8 cellular contexts compared by ENCODE assay signal in genomic region chr4:15004701-15005301, GRCh38. TPM values are rescaled to one million over a fixed set of nuclear protein-coding genes. Genes with fewer than 3 reads are reported as not detected.
DNase-seq lines count a peak whose midpoint lies in the region; ATAC-seq, FAIRE-seq and TF ChIP-seq lines count a peak whose summit lies in the region.

No MANE protein-coding gene starts in this region.

- peak; percentile 41 to 56 (median 46) for ATAC-seq in heart left ventricle
- ATAC-seq in pancreas, result peak; percentile 32 to 57 (median 54)
- ATAC-seq in HG02885 (IDR thresholded peaks at IDR 0.05; ENCODE audit: poor library complexity, unreplicated experiment), result no peak

- H3K27me3 Mint-ChIP-seq in HFFc6 (ENCODE audit: insufficient read depth), result peaks cover 2% of the 10 kb centered on the region

- H3K27ac ChIP-seq in SK-N-MC (peak overlapping the region; percentile 100), heart left ventricle (peak overlapping the region; percentile 98 to 100 (median 100)), pancreas (peak overlapping the region; percentile 97 to 100 (median 99))

- no peaks in the 10 kb centered on the region for H3K9me3 Mint-ChIP-seq in HFFc6

- peak in 1 of 2 donors; percentile 62 for TF ChIP-seq POLR2A in heart left ventricle (IDR thresholded peaks at IDR 0.05)

- no peak for TF ChIP-seq CTCF in HFFc6 (IDR thresholded peaks at IDR 0.05)
- TF ChIP-seq CTCF in heart left ventricle (IDR thresholded peaks at IDR 0.05), result no peak
- no peak for TF ChIP-seq CTCF in pancreas (IDR thresholded peaks at IDR 0.05)

- H3K9me3 ChIP-seq in SK-N-MC (ENCODE audit: low read depth, low read length) (no peaks in the 10 kb centered on the region), adipocyte (ENCODE audit: control insufficient read depth, low read length) (no peaks in the 10 kb centered on the region), heart left ventricle (no peaks in the 10 kb centered on the region), pancreas (no peaks in the 10 kb centered on the region)

- H3K4me1 Mint-ChIP-seq in HFFc6 (ENCODE audit: low read depth), result peaks cover 48% of the 10 kb centered on the region

- peaks cover 50% of the 10 kb centered on the region for H3K36me3 ChIP-seq in SK-N-MC (ENCODE audit: insufficient read depth, low read length)
- peaks cover 26% of the 10 kb centered on the region for H3K36me3 ChIP-seq in adipocyte (ENCODE audit: control insufficient read depth, insufficient read depth, low read length, severe bottlenecking)
- peaks cover 0 to 29% (median 25%) of the 10 kb centered on the region in 9 donors for H3K36me3 ChIP-seq in heart left ventricle
- H3K36me3 ChIP-seq in pancreas, result peaks cover 0 to 4% (median 0%) of the 10 kb centered on the region in 3 donors

- in situ Hi-C loops in Caki2 (cut with HindIII; ENCODE audit: low pct_unique_long_range_greater_than_20kb, low sequenced_read_pairs), result no loop called here

- intact Hi-C loops in heart left ventricle (cut with DNase I), result loop anchor here in 8 of 10 donors (2.0 to 10.0 kb wide), 13 partner anchors 140 to 650 kb away; partner anchors contain the start of genes CC2D2A (in 1 of the 8) and FBXL5 (in 1 of the 8)
- intact Hi-C loops in pancreas (cut with DNase I), result no loop called here

- peak; percentile 93 for FAIRE-seq in pancreas (lab: Jason Lieb, UNC)
- FAIRE-seq in urothelium cell line (lab: Jason Lieb, UNC), result no peak

- peak overlapping the region; percentile 92 for H3K4me3 Mint-ChIP-seq in HFFc6

- H3K27ac Mint-ChIP-seq in HFFc6, result peak overlapping the region; percentile 83

- no peaks in the 10 kb centered on the region for H3K27me3 ChIP-seq in adipocyte (replicated peaks; ENCODE audit: control insufficient read depth, insufficient read depth, low read length)
- no peaks in the 10 kb centered on the region for H3K27me3 ChIP-seq in heart left ventricle
- no peaks in the 10 kb centered on the region for H3K27me3 ChIP-seq in pancreas

- WGBS in heart left ventricle, 4 donors, result 0 to 1% (median 0%) methylated on average over 29 to 46 of the region's 46 CpGs
- 0% methylated on average over 46 of the region's 46 CpGs for WGBS in pancreas, 2 donors

- peak overlapping the region; percentile 88 for H3K4me3 ChIP-seq in SK-N-MC
- H3K4me3 ChIP-seq in adipocyte (ENCODE audit: low read length), result peak overlapping the region; percentile 98
- H3K4me3 ChIP-seq in heart left ventricle, result peak overlapping the region; percentile 59 to 99 (median 92)
- H3K4me3 ChIP-seq in pancreas, result peak overlapping the region; percentile 77 to 97 (median 91)

- peaks cover 37% of the 10 kb centered on the region for H3K36me3 Mint-ChIP-seq in HFFc6 (ENCODE audit: low read depth)

- H3K9ac ChIP-seq in SK-N-MC (ENCODE audit: insufficient read length), result peak overlapping the region; percentile 99
- H3K9ac ChIP-seq in adipocyte (ENCODE audit: low read length), result peak overlapping the region; percentile 100

- DNase-seq in Caki2 (ENCODE audit: low read depth) (peak; percentile 78), HFFc6 (peak; percentile 68), SK-N-MC (ENCODE audit: low read depth, low spot score) (no peak), adipocyte (ENCODE audit: low read depth) (peak; percentile 90), heart left ventricle (peak; percentile 88 to 93 (median 89)), pancreas (peak; percentile 86 to 93 (median 88)), urothelium cell line (ENCODE audit: low spot score) (peak; percentile 30)

- H3K4me1 ChIP-seq in adipocyte (ENCODE audit: control insufficient read depth, insufficient read depth, low read length) (peaks cover 33% of the 10 kb centered on the region), heart left ventricle (peaks cover 0 to 52% (median 36%) of the 10 kb centered on the region in 12 donors), pancreas (peaks cover 12 to 16% (median 15%) of the 10 kb centered on the region in 3 donors)

RNA-seq across cellular contexts. Expression of gene CPEB2, which starts 2.5 kb away (rescaled TPM):
- total RNA-seq in Caki2 (2014; rRNA removed; shearing (Covaris generic); ENCODE audit: low replicate concordance), result 5.3 and 7.9 TPM in 2 replicates
- 10 to 100 TPM; 18.9 to 27.8 (median 22.8) TPM for total RNA-seq in HFFc6 (2021; fragmentation: NEBNext Ultra II Directional; extraction: Animal tissue kit (Norgen Biotek cat#: 25700))
- total RNA-seq in heart left ventricle (10 to 100 TPM; 11.5 to 26.1 (median 20.3) TPM), pancreas (1 to 10 TPM; 5.3 to 9.2 (median 6.8) TPM)
- polyA plus RNA-seq in heart left ventricle (1 to 10 TPM; 4.2 to 4.4 TPM), pancreas (1 to 10 TPM; 1.7 to 3.9 TPM)

Comparison
In these comparisons a context has a peak if more than half of its experiments do, and no peak if none do; other contexts are left out.
1. intact Hi-C loops: an anchor here in heart left ventricle (2.0 to 10.0 kb wide); none called in pancreas.